ENCODE assay signal across 9 cellular contexts in the genomic region with DNA sequence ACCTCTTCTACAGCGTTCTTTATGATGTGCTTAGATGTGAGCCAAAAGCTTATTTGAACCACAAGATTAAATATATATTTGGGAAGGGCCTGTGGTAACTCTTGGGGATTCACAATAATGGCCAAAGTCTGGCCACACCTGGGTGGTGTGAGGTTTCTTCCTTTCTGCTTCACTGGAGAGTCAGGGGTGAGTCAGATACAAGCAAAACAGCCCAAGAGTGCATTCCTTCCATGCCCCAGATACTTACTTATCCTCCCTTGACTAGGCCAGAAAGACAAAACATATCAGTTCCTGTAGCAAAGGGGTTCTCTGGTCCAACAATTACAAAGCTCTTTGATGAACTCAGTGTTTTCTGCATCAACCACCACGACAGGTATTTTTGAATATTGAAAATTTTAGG. TPM values are rescaled to one million over a fixed set of nuclear protein-coding genes. Genes with fewer than 3 reads are reported as not detected.
DNase-seq lines count a peak whose midpoint lies in the region; ATAC-seq and TF ChIP-seq lines count a peak whose summit lies in the region.
"Had no signal": no experiment of that assay in that cellular context is flagged by ENCODE, and none has a peak within 500 bp of the region (broad histone marks: within the 10 kb centered on the region; RNA-seq: fewer than 3 reads in every experiment).

No MANE protein-coding gene starts in this region.

- no peak overlapping the region for H3K9ac ChIP-seq in mesenchymal stem cell (ENCODE audit: low read length)

- H4K8ac ChIP-seq in mesenchymal stem cell (ENCODE audit: low read length), result no peak overlapping the region

- H2BK15ac ChIP-seq in mesenchymal stem cell (ENCODE audit: low read depth, poor library complexity, severe bottlenecking), result no peak overlapping the region

- H4K91ac ChIP-seq in mesenchymal stem cell (ENCODE audit: low read length), result no peak overlapping the region

- H3K4me2 ChIP-seq in mesenchymal stem cell (ENCODE audit: low read length, poor library complexity, severe bottlenecking), result no peak overlapping the region

- no peaks in the 10 kb centered on the region for H3K36me3 ChIP-seq in mesenchymal stem cell (ENCODE audit: control insufficient read depth in 1 of 2, insufficient read depth in 2 of 2, low read depth in 1 of 2, low read length in 2 of 2)
- no peaks in the 10 kb centered on the region; the same call in 1 of the 2 replicates for H3K36me3 ChIP-seq in SJCRH30

- H3K27ac ChIP-seq in mesenchymal stem cell (ENCODE audit: low read length, poor library complexity, severe bottlenecking) (peak overlapping the region; percentile 99), SJCRH30 (no peak overlapping the region)

- H3K27me3 ChIP-seq in mesenchymal stem cell (ENCODE audit: control insufficient read depth in 1 of 2, insufficient read depth in 1 of 2, low read length in 2 of 2) (no peaks in the 10 kb centered on the region), SJCRH30 (no peaks in the 10 kb centered on the region; the same call in 1 of the 2 replicates)

- H2AFZ ChIP-seq in mesenchymal stem cell (ENCODE audit: low read depth, low read length), result no peak overlapping the region

- no peak overlapping the region for H3K23ac ChIP-seq in mesenchymal stem cell (ENCODE audit: low read length in 2 of 2)

- H3K14ac ChIP-seq in mesenchymal stem cell (ENCODE audit: low read length in 2 of 2), result no peak overlapping the region

- peak overlapping the region in 1 of 2 experiments; percentile 17 for H3K18ac ChIP-seq in mesenchymal stem cell (ENCODE audit: low read depth in 1 of 2, low read length in 2 of 2)

- peak overlapping the region; percentile 96 for H2AK5ac ChIP-seq in mesenchymal stem cell (ENCODE audit: low read length, severe bottlenecking)

- ATAC-seq in GM18511 (IDR thresholded peaks at IDR 0.05; ENCODE audit: unreplicated experiment) (peak; percentile 71), HG02623 (IDR thresholded peaks at IDR 0.05; ENCODE audit: unreplicated experiment) (peak; percentile 68), SK-N-SH treated with all-trans-retinoic acid at 6 μM for 48 hours (peak; percentile 77)

- no peaks in the 10 kb centered on the region for H3K79me1 ChIP-seq in mesenchymal stem cell (replicated peaks; ENCODE audit: low read length, poor library complexity, severe bottlenecking)

- no peak overlapping the region for H2BK12ac ChIP-seq in mesenchymal stem cell (ENCODE audit: low read length in 2 of 2)

- H2BK120ac ChIP-seq in mesenchymal stem cell (ENCODE audit: low read depth, low read length), result no peak overlapping the region

- WGBS in mesenchymal stem cell, result 83% methylated on average over 1 of the region's 2 CpGs

- no peaks in the 10 kb centered on the region for H3K9me3 ChIP-seq in mesenchymal stem cell (ENCODE audit: control insufficient read depth, low read length)
- H3K9me3 ChIP-seq in SJCRH30 (replicated peaks), result no peaks in the 10 kb centered on the region; the same call in 1 of the 2 replicates

- H3K4me1 ChIP-seq in mesenchymal stem cell (ENCODE audit: control insufficient read depth, insufficient read depth, low read depth, low read length) (peaks cover 22% of the 10 kb centered on the region), SJCRH30 (no peaks in the 10 kb centered on the region)

- DNase-seq in mesenchymal stem cell (peak; percentile 37), SJCRH30 (no peak), SHP77 (lab: John Stamatoyannopoulos, UW) (no peak), NCI-H774 (lab: John Stamatoyannopoulos, UW) (no peak), DMS153 treated with DMSO at 0.1 percent for 48 hours (lab: John Stamatoyannopoulos, UW; ENCODE audit: unreplicated experiment) (no peak)

- H3K4me3 ChIP-seq in mesenchymal stem cell (ENCODE audit: insufficient read depth in 1 of 2, low read depth in 1 of 2, low read length in 2 of 2) (no peak overlapping the region), SJCRH30 (no peak overlapping the region)

- peak overlapping the region; percentile 98 for H2BK5ac ChIP-seq in mesenchymal stem cell (ENCODE audit: low read depth, low read length, poor library complexity, severe bottlenecking)

- H3K4ac ChIP-seq in mesenchymal stem cell (ENCODE audit: low read depth in 1 of 2, low read length in 2 of 2), result no peak overlapping the region

TF ChIP-seq in SK-N-SH treated with all-trans-retinoic acid at 6 μM for 48 hours, 23 proteins besides CTCF, POLR2A, EP300 and RAD21:
- TF ChIP-seq ZC3H10 (CRISPR knock-in tag; IDR thresholded peaks at IDR 0.05) (no peak), SNAI2 (CRISPR knock-in tag; IDR thresholded peaks at IDR 0.05) (no peak), OSR1 (CRISPR knock-in tag; IDR thresholded peaks at IDR 0.05) (no peak), ESRRG (CRISPR knock-in tag; IDR thresholded peaks at IDR 0.05) (no peak)
- TF ChIP-seq, protein P1, sequence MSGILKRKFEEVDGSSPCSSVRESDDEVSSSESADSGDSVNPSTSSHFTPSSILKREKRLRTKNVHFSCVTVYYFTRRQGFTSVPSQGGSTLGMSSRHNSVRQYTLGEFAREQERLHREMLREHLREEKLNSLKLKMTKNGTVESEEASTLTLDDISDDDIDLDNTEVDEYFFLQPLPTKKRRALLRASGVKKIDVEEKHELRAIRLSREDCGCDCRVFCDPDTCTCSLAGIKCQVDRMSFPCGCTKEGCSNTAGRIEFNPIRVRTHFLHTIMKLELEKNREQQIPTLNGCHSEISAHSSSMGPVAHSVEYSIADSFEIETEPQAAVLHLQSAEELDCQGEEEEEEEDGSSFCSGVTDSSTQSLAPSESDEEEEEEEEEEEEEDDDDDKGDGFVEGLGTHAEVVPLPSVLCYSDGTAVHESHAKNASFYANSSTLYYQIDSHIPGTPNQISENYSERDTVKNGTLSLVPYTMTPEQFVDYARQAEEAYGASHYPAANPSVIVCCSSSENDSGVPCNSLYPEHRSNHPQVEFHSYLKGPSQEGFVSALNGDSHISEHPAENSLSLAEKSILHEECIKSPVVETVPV (CRISPR knock-in tag; IDR thresholded peaks at IDR 0.05), result no peak
- TF ChIP-seq, protein P2, sequence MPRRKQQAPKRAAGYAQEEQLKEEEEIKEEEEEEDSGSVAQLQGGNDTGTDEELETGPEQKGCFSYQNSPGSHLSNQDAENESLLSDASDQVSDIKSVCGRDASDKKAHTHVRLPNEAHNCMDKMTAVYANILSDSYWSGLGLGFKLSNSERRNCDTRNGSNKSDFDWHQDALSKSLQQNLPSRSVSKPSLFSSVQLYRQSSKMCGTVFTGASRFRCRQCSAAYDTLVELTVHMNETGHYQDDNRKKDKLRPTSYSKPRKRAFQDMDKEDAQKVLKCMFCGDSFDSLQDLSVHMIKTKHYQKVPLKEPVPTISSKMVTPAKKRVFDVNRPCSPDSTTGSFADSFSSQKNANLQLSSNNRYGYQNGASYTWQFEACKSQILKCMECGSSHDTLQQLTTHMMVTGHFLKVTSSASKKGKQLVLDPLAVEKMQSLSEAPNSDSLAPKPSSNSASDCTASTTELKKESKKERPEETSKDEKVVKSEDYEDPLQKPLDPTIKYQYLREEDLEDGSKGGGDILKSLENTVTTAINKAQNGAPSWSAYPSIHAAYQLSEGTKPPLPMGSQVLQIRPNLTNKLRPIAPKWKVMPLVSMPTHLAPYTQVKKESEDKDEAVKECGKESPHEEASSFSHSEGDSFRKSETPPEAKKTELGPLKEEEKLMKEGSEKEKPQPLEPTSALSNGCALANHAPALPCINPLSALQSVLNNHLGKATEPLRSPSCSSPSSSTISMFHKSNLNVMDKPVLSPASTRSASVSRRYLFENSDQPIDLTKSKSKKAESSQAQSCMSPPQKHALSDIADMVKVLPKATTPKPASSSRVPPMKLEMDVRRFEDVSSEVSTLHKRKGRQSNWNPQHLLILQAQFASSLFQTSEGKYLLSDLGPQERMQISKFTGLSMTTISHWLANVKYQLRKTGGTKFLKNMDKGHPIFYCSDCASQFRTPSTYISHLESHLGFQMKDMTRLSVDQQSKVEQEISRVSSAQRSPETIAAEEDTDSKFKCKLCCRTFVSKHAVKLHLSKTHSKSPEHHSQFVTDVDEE (CRISPR knock-in tag; IDR thresholded peaks at IDR 0.05), result no peak

RNA-seq across cellular contexts. Expression of gene ZBED2, which starts 0.9 kb away (rescaled TPM):
- 0.01 TPM for polyA plus RNA-seq in mesenchymal stem cell (2013, experiment 1 of 2)
- not detected for polyA plus RNA-seq in mesenchymal stem cell (2013, experiment 2 of 2)
- not detected in 2 replicates for total RNA-seq in SJCRH30 (2014; rRNA removed; shearing (Covaris generic))
- total RNA-seq: neural crest cell had no signal

RNA-seq across cellular contexts. Expression of gene CD96, which starts 52.2 kb away (rescaled TPM):
- 0.03 TPM for polyA plus RNA-seq in mesenchymal stem cell (2013, experiment 1 of 2)
- polyA plus RNA-seq in mesenchymal stem cell (2013, experiment 2 of 2), result 0.03 TPM
- 0.28 and 0.33 TPM in 2 replicates for total RNA-seq in SJCRH30 (2014; rRNA removed; shearing (Covaris generic))
- total RNA-seq: neural crest cell had no signal
